Comparison of ENCODE assay signal across 9 cellular contexts in the genomic region with DNA sequence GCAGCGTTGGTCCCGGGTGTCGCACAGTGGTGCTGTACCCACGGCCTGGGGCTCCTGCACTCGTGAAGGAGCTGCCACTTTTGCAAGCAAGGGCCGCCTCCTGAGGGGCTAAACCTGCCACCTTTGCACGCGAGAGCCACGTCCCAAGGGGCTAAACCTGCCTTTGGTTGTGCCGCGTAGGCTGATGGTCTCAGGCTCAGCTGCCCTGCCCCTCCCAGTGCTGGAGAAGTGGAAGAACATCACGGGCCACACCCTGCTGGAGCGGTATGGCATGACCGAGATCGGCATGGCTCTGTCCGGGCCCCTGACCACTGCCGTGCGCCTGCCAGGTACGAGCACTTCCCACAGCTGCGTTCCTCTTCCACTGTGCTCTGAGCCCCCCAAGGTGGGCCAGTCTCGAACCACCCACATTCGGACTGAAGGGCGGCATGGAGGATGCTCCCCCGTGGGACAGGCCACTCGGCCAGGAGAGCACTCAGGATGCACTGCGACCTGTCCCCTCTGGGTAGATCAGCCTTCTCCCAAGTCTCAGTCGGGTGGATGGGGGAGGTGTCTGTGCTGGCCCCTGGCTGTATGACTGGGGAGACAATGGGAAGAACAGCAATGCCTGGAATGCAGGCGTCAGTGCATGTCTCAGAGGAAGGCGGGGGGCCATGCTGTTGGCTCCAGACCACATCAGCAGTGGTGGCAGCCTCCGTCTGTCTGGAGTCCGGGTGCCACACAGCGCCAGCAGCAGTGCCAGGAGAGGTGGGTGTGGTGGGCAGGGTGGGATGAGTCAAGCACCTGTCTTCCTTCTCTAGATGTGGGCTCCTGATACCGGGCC. TPM values are rescaled to one million over a fixed set of nuclear protein-coding genes. Genes with fewer than 3 reads are reported as not detected.
DNase-seq lines count a peak whose midpoint lies in the region; ATAC-seq and TF ChIP-seq lines count a peak whose summit lies in the region.
"Had no signal": no experiment of that assay in that cellular context is flagged by ENCODE, and none has a peak within 500 bp of the region (broad histone marks: within the 10 kb centered on the region; RNA-seq: fewer than 3 reads in every experiment).

No MANE protein-coding gene starts in this region.

- H3K9me3 ChIP-seq in Peyer's patch = no peaks in the 10 kb centered on the region
- no peaks in the 10 kb centered on the region for H3K9me3 ChIP-seq in neutrophil

- H3K36me3 ChIP-seq in Peyer's patch = peaks cover 0 to 84% (median 0%) of the 10 kb centered on the region in 3 donors
- H3K36me3 ChIP-seq in neutrophil = peaks cover 43% of the 10 kb centered on the region

- H3K27me3 ChIP-seq in Peyer's patch (no peaks in the 10 kb centered on the region), neutrophil (no peaks in the 10 kb centered on the region)

- H3K4me1 ChIP-seq in Peyer's patch (peaks cover 0 to 17% (median 10%) of the 10 kb centered on the region in 4 donors), neutrophil (ENCODE audit: control insufficient read depth in 1 of 2, insufficient read depth in 1 of 2, low read depth in 1 of 2, low read length in 1 of 2) (peaks cover 26 to 38% of the 10 kb centered on the region in 2 experiments)

- H3K27ac ChIP-seq in Peyer's patch = peak overlapping the region; percentile 41 to 84 (median 74)
- H3K27ac ChIP-seq in cingulate gyrus (ENCODE audit: low read depth, low read length) = peak overlapping the region; percentile 60
- H3K27ac ChIP-seq in neutrophil = peak overlapping the region; percentile 85

- H3K4me3 ChIP-seq in Peyer's patch = peak overlapping the region in 3 of 4 donors; percentile 17 to 30 (median 17)
- peak overlapping the region; percentile 35 to 60 for H3K4me3 ChIP-seq in neutrophil (ENCODE audit: low read depth in 1 of 2, low read length in 1 of 2)

- ATAC-seq in GM21367 (IDR thresholded peaks at IDR 0.05; ENCODE audit: unreplicated experiment) = no peak

- DNase-seq in EL = peak; percentile 21
- peak; percentile 41 to 49 (median 47) for DNase-seq in Peyer's patch
- DNase-seq in NCI-H2196 treated with DMSO at 0.1 percent for 48 hours (lab: John Stamatoyannopoulos, UW; ENCODE audit: unreplicated experiment) = no peak
- no peak for DNase-seq in DMS53 (lab: John Stamatoyannopoulos, UW)
- DNase-seq in NCI-H2107 treated with DMSO at 0.1 percent for 48 hours (lab: John Stamatoyannopoulos, UW; ENCODE audit: unreplicated experiment) = no peak
- DNase-seq: SHP77 treated with DMSO at 0.1 percent for 48 hours had no signal

- no peak for TF ChIP-seq POLR2A in Peyer's patch (IDR thresholded peaks at IDR 0.05)

- TF ChIP-seq CTCF in Peyer's patch (IDR thresholded peaks at IDR 0.05) (no peak), neutrophil (IDR thresholded peaks at IDR 0.05) (no peak)

RNA-seq across cellular contexts. Expression of gene ACSF3, which starts 20.7 kb away (rescaled TPM):
- 100 to 1,000 TPM in 2 of 4 donors, 10 to 100 TPM in 2; 94.6 to 120 (median 108) TPM for total RNA-seq in Peyer's patch

RNA-seq across cellular contexts. Expression of gene CDH15, which starts 57.2 kb away (rescaled TPM):
- total RNA-seq in Peyer's patch = not detected

Comparison
In these comparisons a context has a peak if more than half of its experiments do, and no peak if none do; other contexts are left out.
1. DNase-seq: peak in EL (single experiment) and Peyer's patch (3 of 3); none in NCI-H2196 treated with DMSO at 0.1 percent for 48 hours (single experiment), DMS53 (single experiment) and NCI-H2107 treated with DMSO at 0.1 percent for 48 hours (single experiment).
2. Peak in every context shown above with its lines, with median percentiles within 50 percentile points of each other: H3K27ac ChIP-seq.